In genomic region chr1:8024329-8024728, GRCh38 we compare ENCODE assay signal across 12 cellular contexts. TPM values are rescaled to one million over a fixed set of nuclear protein-coding genes. Genes with fewer than 3 reads are reported as not detected.
A peak's percentile ranks its signal among the peaks of the same experiment; 100 is the strongest.
DNase-seq lines count a peak whose midpoint lies in the region; ATAC-seq and TF ChIP-seq lines count a peak whose summit lies in the region.
"Had no signal": no experiment of that assay in that cellular context is flagged by ENCODE, and none has a peak within 500 bp of the region (broad histone marks: within the 10 kb centered on the region; RNA-seq: fewer than 3 reads in every experiment).

No MANE protein-coding gene starts in this region.

- H3K27me3 ChIP-seq in trophoblast cell (ENCODE audit: insufficient read depth, low read length): no peaks in the 10 kb centered on the region
- H3K27me3 ChIP-seq in adrenal gland: no peaks in the 10 kb centered on the region

- peak overlapping the region; percentile 76 for H3K4me2 ChIP-seq in trophoblast cell (ENCODE audit: low read length)

- H3K4me3 ChIP-seq in AG10803 (ENCODE audit: low read length) (peak overlapping the region; percentile 78), WI38 (ENCODE audit: low read depth, low read length) (peak overlapping the region; percentile 91), fibroblast of villous mesenchyme (ENCODE audit: low read depth, low read length) (peak overlapping the region; percentile 98), trophoblast cell (ENCODE audit: low read depth, low read length) (no peak overlapping the region), adrenal gland (peak overlapping the region in 1 of 4 donors; percentile 97)

- no peak overlapping the region for H3K18ac ChIP-seq in trophoblast cell (ENCODE audit: low read length)

- no peak overlapping the region for H2BK12ac ChIP-seq in trophoblast cell (ENCODE audit: low read length)

- H2BK5ac ChIP-seq in trophoblast cell (ENCODE audit: low read depth, low read length, poor library complexity): no peak overlapping the region

- no peak overlapping the region for H2BK120ac ChIP-seq in trophoblast cell (ENCODE audit: insufficient read depth, low read length, poor library complexity)

- no peak overlapping the region for H2AK5ac ChIP-seq in trophoblast cell (ENCODE audit: low read length)

- H4K12ac ChIP-seq in trophoblast cell (ENCODE audit: low read depth, low read length): no peak overlapping the region

- H3K79me2 ChIP-seq in trophoblast cell (ENCODE audit: control insufficient read depth, insufficient read depth, low read length, poor library complexity): peaks cover 24% of the 10 kb centered on the region

- no peak overlapping the region for H4K91ac ChIP-seq in trophoblast cell (ENCODE audit: low read depth, low read length)

- H3K79me1 ChIP-seq in trophoblast cell (ENCODE audit: low read length): peaks cover 21% of the 10 kb centered on the region

- H3K9me3 ChIP-seq in trophoblast cell (ENCODE audit: insufficient read depth, low read depth, low read length) (peaks cover 2% of the 10 kb centered on the region), adrenal gland (replicated peaks in 1 of 3) (no peaks in the 10 kb centered on the region)

- DNase-seq in AG10803 (ENCODE audit: low read depth) (no peak), fibroblast of villous mesenchyme (ENCODE audit: low read depth) (no peak), trophoblast cell (no peak), SIG-M5 treated with dmso at 0.1 percent for 504 hours (lab: John Stamatoyannopoulos, UW; ENCODE audit: unreplicated experiment) (no peak), adrenal gland (no peak)
- no peak for DNase-seq in stimulated activated CD8-positive, alpha-beta memory T cell treated with anti-CD3 and anti-CD28 coated beads, Interleukin-4, amount 100 ng/mL, for 48 hours
- DNase-seq: stimulated activated CD4-positive, alpha-beta T cell treated with anti-CD3 and anti-CD28 coated beads, Interleukin-4, amount 100 ng/mL, for 4 hours had no signal

- H3K4me1 ChIP-seq in trophoblast cell (ENCODE audit: control insufficient read depth in 1 of 2, insufficient read depth in 2 of 2, low read length in 2 of 2) (peaks cover 10 to 15% of the 10 kb centered on the region in 2 experiments), adrenal gland (replicated peaks in 1 of 2) (peaks cover 31 to 61% of the 10 kb centered on the region in 2 donors)

- no peak overlapping the region for H4K8ac ChIP-seq in trophoblast cell (ENCODE audit: low read depth, low read length)

- intact Hi-C loops in adrenal gland (cut with DNase I): loop anchor here in 1 of 2 donors (10.0 kb wide), 1 partner anchor 290 kb away; the partner anchor contains the start of gene SLC45A1

- no peak overlapping the region for H3K23ac ChIP-seq in trophoblast cell (ENCODE audit: low read length)

- H2AFZ ChIP-seq in trophoblast cell (ENCODE audit: insufficient read depth, low read length, poor library complexity): no peak overlapping the region

- no peak overlapping the region for H3K9ac ChIP-seq in trophoblast cell (ENCODE audit: low read length)

- TF ChIP-seq POLR2A in adrenal gland (IDR thresholded peaks at IDR 0.05): no peak

- H3K27ac ChIP-seq in trophoblast cell (ENCODE audit: low read depth, low read length) (no peak overlapping the region), adrenal gland (no peak overlapping the region)
- H3K27ac ChIP-seq: C4-2B, HL-60 had no signal

- H3K14ac ChIP-seq in trophoblast cell (ENCODE audit: low read length): no peak overlapping the region

- H3K36me3 ChIP-seq in trophoblast cell (ENCODE audit: control insufficient read depth in 1 of 2, insufficient read depth in 2 of 2, low read length in 2 of 2): peaks cover 0 to 2% of the 10 kb centered on the region in 2 experiments
- no peaks in the 10 kb centered on the region for H3K36me3 ChIP-seq in adrenal gland (replicated peaks in 1 of 2)

- no CpG with 5 or more reads among the region's 3 CpGs for WGBS in trophoblast cell (ENCODE audit: extremely low coverage, insufficient coverage, insufficient read length)
- 82 to 92% (median 90%) methylated on average over 3 of the region's 3 CpGs for WGBS in adrenal gland, 4 donors

- H3K4ac ChIP-seq in trophoblast cell (ENCODE audit: low read depth, low read length): no peak overlapping the region

- no peak for ATAC-seq in HG02938 (IDR thresholded peaks at IDR 0.05; ENCODE audit: unreplicated experiment)
- ATAC-seq: GM12878 had no signal

- TF ChIP-seq CTCF in AG10803 (conservative IDR thresholded peaks at IDR 0.05; ENCODE audit: low read length): no peak
- no peak for TF ChIP-seq CTCF in WI38 (IDR thresholded peaks at IDR 0.05; ENCODE audit: low read depth, low read length)
- TF ChIP-seq CTCF in fibroblast of villous mesenchyme (IDR thresholded peaks at IDR 0.05; ENCODE audit: insufficient read depth, low read depth, low read length): no peak
- no peak for TF ChIP-seq CTCF in adrenal gland (IDR thresholded peaks at IDR 0.05)

RNA-seq across cellular contexts. Expression of gene ERRFI1, which starts 1.8 kb away (rescaled TPM):
- 34.8 and 70.4 TPM in 2 replicates for total RNA-seq in fibroblast of villous mesenchyme
- polyA plus RNA-seq in trophoblast cell (2013): 267 and 277 TPM in 2 replicates
- total RNA-seq in adrenal gland: 10 to 100 TPM; 16.0 to 71.5 (median 29.0) TPM
- 10 to 100 TPM; 14.4 to 29.8 (median 16.0) TPM for polyA plus RNA-seq in adrenal gland
